In genomic region chr4:7375427-7375826, GRCh38 we compare ENCODE assay signal across 21 cellular contexts. TPM values are rescaled to one million over a fixed set of nuclear protein-coding genes. Genes with fewer than 3 reads are reported as not detected.
DNase-seq lines count a peak whose midpoint lies in the region; ATAC-seq and TF ChIP-seq lines count a peak whose summit lies in the region.
"Had no signal": no experiment of that assay in that cellular context is flagged by ENCODE, and none has a peak within 500 bp of the region (broad histone marks: within the 10 kb centered on the region; RNA-seq: fewer than 3 reads in every experiment).

No MANE protein-coding gene starts in this region.

- no peak overlapping the region for H3K27ac ChIP-seq in HEK293 (ENCODE audit: extremely low read depth, low read depth, low read length)
- peak overlapping the region; percentile 72 for H3K27ac ChIP-seq in cingulate gyrus (ENCODE audit: low read depth, low read length)
- H3K27ac ChIP-seq: ascending aorta, colonic mucosa, spleen, upper lobe of left lung had no signal

- DNase-seq in AG08395 (ENCODE audit: low spot score) (peak; percentile 86), occipital lobe (lab: John Stamatoyannopoulos, UW) (peak; percentile 21), SIG-M5 treated with dmso at 0.1 percent for 504 hours (lab: John Stamatoyannopoulos, UW; ENCODE audit: unreplicated experiment) (no peak), GM10266 (ENCODE audit: extremely low spot score) (no peak)
- DNase-seq: activated CD4-positive, alpha-beta T cell treated with anti-CD3 and anti-CD28 coated beads for 4 hours; activated CD8-positive, alpha-beta memory T cell treated with anti-CD3 and anti-CD28 coated beads, Interleukin-2, amount 50 U/mL, for 48 hours; activated gamma-delta T cell treated with Interleukin-2 at 50 U/mL for 16 hours; colonic mucosa; naive thymus-derived CD8-positive, alpha-beta T cell; NCI-H2081 treated with DMSO at 0.1 percent for 48 hours; NCI-H526 treated with DMSO at 0.1 percent for 48 hours; spleen; upper lobe of left lung had no signal

- POLR2A ChIA-PET in HEK293 (lab: Yijun Ruan, JAX), result no interaction called here

- no peaks in the 10 kb centered on the region for H3K9me3 ChIP-seq in HEK293 (ENCODE audit: control insufficient read depth, insufficient read depth, low read depth, low read length)
- H3K9me3 ChIP-seq: ascending aorta, colonic mucosa, upper lobe of left lung had no signal

- no peak overlapping the region for H3K4me3 ChIP-seq in HEK293 (ENCODE audit: low read depth, low read length)
- H3K4me3 ChIP-seq: ascending aorta, colonic mucosa, spleen, upper lobe of left lung had no signal

- H3K36me3 ChIP-seq in HEK293 (ENCODE audit: control insufficient read depth in 2 of 2, insufficient read depth in 1 of 2, low read length in 2 of 2), result no peaks in the 10 kb centered on the region
- H3K36me3 ChIP-seq: ascending aorta, colonic mucosa, spleen, upper lobe of left lung had no signal

- CTCF ChIA-PET in HEK293 (lab: Yijun Ruan, JAX), result interaction anchor here (1.1 kb wide), 1 partner anchor 179 kb away, joined by 3 read pairs; no protein-coding TSS in a partner anchor

- ATAC-seq in HG02938 (IDR thresholded peaks at IDR 0.05; ENCODE audit: unreplicated experiment), result no peak
- ATAC-seq in GM21360 (IDR thresholded peaks at IDR 0.05; ENCODE audit: unreplicated experiment), result no peak
- ATAC-seq: naive thymus-derived CD8-positive, alpha-beta T cell; stimulated activated memory B cell treated with anti-CD40 and anti-IgM and Interleukin-4, amounts not matched to agents 10 μg/mL and 1 μg/mL and 100 μg/mL, for 72 hours had no signal

- no peak for TF ChIP-seq CTCF in HEK293 (tag by site-specific recombination; IDR thresholded peaks at IDR 0.05)
- TF ChIP-seq CTCF in GM10266 (IDR thresholded peaks at IDR 0.05; ENCODE audit: control insufficient read depth, insufficient read depth, low read depth, missing control alignments), result no peak

- H3K4me1 ChIP-seq in HEK293 (ENCODE audit: control insufficient read depth, insufficient read depth, low read length), result no peaks in the 10 kb centered on the region
- H3K4me1 ChIP-seq: ascending aorta, colonic mucosa, spleen, upper lobe of left lung had no signal

TF ChIP-seq in HEK293, 187 proteins besides CTCF, POLR2A, EP300 and RAD21:
- TF ChIP-seq ZNF629 (tag by site-specific recombination; IDR thresholded peaks at IDR 0.05), result no peak
- TF ChIP-seq ZBTB17 (tag by site-specific recombination; IDR thresholded peaks at IDR 0.05), result peak; percentile 77
TF ChIP-seq in HEK293: peak in this region for 1.

RNA-seq across cellular contexts. Expression of gene PSAPL1, which starts 59.3 kb away (rescaled TPM):
- total RNA-seq in occipital lobe, result not detected
- total RNA-seq: A673; ascending aorta; colonic mucosa; glomerular endothelial cell; naive thymus-derived CD8-positive, alpha-beta T cell; spleen had no signal

Comparison
In these comparisons a context has a peak if more than half of its experiments do, and no peak if none do; other contexts are left out.
1. DNase-seq: peak in AG08395 (single experiment) and occipital lobe (single experiment); none in SIG-M5 treated with dmso at 0.1 percent for 504 hours (single experiment) and GM10266 (single experiment).